ENCODE assay signal across 27 cellular contexts in the genomic region with DNA sequence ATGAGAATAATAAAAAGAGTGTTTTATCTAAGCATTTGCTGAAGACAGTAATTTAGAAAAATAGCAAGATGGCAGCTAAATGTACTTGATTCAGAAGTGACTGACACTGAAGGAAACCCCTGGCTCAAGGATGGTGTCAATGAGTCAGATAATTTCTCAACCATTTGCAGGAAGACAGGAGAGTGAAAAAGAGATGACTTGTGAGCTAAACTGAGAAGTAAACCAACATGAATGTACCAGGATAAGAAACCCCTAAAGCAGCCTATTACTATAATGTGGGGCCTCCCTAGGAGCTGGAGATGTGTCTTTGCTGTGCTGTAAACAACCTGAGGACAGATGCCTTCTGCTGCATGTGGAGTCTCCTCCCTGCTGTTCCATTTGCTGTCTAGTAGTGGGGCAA.
DNase-seq lines count a peak whose midpoint lies in the region; ATAC-seq and TF ChIP-seq lines count a peak whose summit lies in the region.
"Had no signal": no experiment of that assay in that cellular context is flagged by ENCODE, and none has a peak within 500 bp of the region (broad histone marks: within the 10 kb centered on the region; RNA-seq: fewer than 3 reads in every experiment).

No MANE protein-coding gene starts in this region.

- DNase-seq in activated naive CD4-positive, alpha-beta T cell treated with anti-CD3 and anti-CD28 coated beads, Interleukin-2, amount 50 U/mL, for 72 hours (ENCODE audit: low spot score in 2 of 2), result peak in 1 of 2 donors; percentile 17
- no peak for DNase-seq in activated naive CD4-positive, alpha-beta T cell treated with anti-CD3 and anti-CD28 coated beads, Interleukin-2, amount 50 U/mL, for 16 hours
- DNase-seq in NB4 (ENCODE audit: low read depth), result peak; percentile 6
- peak; percentile 10 for DNase-seq in mammary epithelial cell
- peak; percentile 46 for DNase-seq in renal cortical epithelial cell (ENCODE audit: low read depth)
- no peak for DNase-seq in iPS-NIHi11 (ENCODE audit: low spot score)
- DNase-seq in osteocyte (ENCODE audit: extremely low spot score, unreplicated experiment), result no peak
- no peak for DNase-seq in D341Med (ENCODE audit: low spot score)
- DNase-seq: activated CD4-positive, CD25-positive, alpha-beta regulatory T cell treated with anti-CD3 and anti-CD28 coated beads, Interleukin-2, amount 50 U/mL, for 72 hours; activated naive CD4-positive, alpha-beta T cell; DMS 273 treated with DMSO at 0.1 percent for 48 hours; effector CD8-positive, alpha-beta T cell; GDM1; left cardiac atrium; mesendoderm; naive thymus-derived CD4-positive, alpha-beta T cell; NCI-H1092 treated with DMSO at 0.1 percent for 48 hours; NCI-H2081; NCI-H446 treated with DMSO at 0.1 percent for 48 hours; posterior cingulate gyrus; sigmoid colon; stimulated activated naive CD4-positive, alpha-beta T cell had no signal

- peak overlapping the region; percentile 36 to 92 for H3K27ac Mint-ChIP-seq in activated naive CD4-positive, alpha-beta T cell treated with anti-CD3 and anti-CD28 coated beads, Interleukin-2, amount 50 U/mL, for 72 hours
- no peak overlapping the region for H3K27ac Mint-ChIP-seq in osteocyte (ENCODE audit: unreplicated experiment)
- H3K27ac Mint-ChIP-seq: CD14-positive monocyte had no signal

- H3K27ac ChIP-seq in mammary epithelial cell (ENCODE audit: insufficient read depth, low read depth, low read length), result no peak overlapping the region
- H3K27ac ChIP-seq: sigmoid colon, tibial nerve had no signal

- no peak overlapping the region for H3K4me2 ChIP-seq in mammary epithelial cell (ENCODE audit: insufficient read depth, low read depth, low read length)
- H3K4me2 ChIP-seq: GM23338 had no signal

- H3K4me3 ChIP-seq in NB4 (ENCODE audit: low read depth, low read length), result no peak overlapping the region
- H3K4me3 ChIP-seq in mammary epithelial cell (replicated peaks in 1 of 3; ENCODE audit: insufficient read depth in 1 of 3, low read depth in 2 of 3, low read length in 3 of 3), result no peak overlapping the region
- H3K4me3 ChIP-seq: GM23338, K562, sigmoid colon, tibial nerve had no signal

- H4K20me1 ChIP-seq in mammary epithelial cell (ENCODE audit: insufficient read depth, low read length), result no peaks in the 10 kb centered on the region

- H3K36me3 ChIP-seq in mammary epithelial cell (ENCODE audit: insufficient read depth, low read length), result no peaks in the 10 kb centered on the region
- H3K36me3 ChIP-seq: sigmoid colon, tibial nerve had no signal

- H3K79me2 ChIP-seq in mammary epithelial cell (ENCODE audit: insufficient read depth, low read length), result no peaks in the 10 kb centered on the region

- CTCF ChIA-PET in mammary epithelial cell (lab: Charles Lee; ENCODE audit: low non-redundant PET), result no interaction called here

- ATAC-seq in activated naive CD4-positive, alpha-beta T cell treated with anti-CD3 and anti-CD28 coated beads, Interleukin-2, amount 50 U/mL, for 72 hours, result peak; percentile 82 to 91
- ATAC-seq: GM23338; K562; left cardiac atrium; naive thymus-derived CD4-positive, alpha-beta T cell; Right ventricle myocardium inferior had no signal

- intact Hi-C loops in mammary epithelial cell (cut with micrococcal nuclease), result no loop called here

- TF ChIP-seq CTCF in NB4 (IDR thresholded peaks at IDR 0.05; ENCODE audit: low read depth, low read length), result no peak
- TF ChIP-seq CTCF in mammary epithelial cell (conservative IDR thresholded peaks at IDR 0.05 in 1 of 2, IDR thresholded peaks at IDR 0.05 in 1 of 2; ENCODE audit: extremely low read depth in 1 of 2, insufficient read depth in 1 of 2, low read depth in 1 of 2, low read length in 2 of 2), result no peak
- no peak for TF ChIP-seq CTCF in osteocyte (IDR thresholded peaks at IDR 0.05)

- no peak overlapping the region for H3K9ac ChIP-seq in mammary epithelial cell (ENCODE audit: insufficient read depth, low read length)

- in situ Hi-C loops in mammary epithelial cell (cut with MboI; ENCODE audit: low sequenced_read_pairs in 2 of 2), result no loop called here

- H3K27me3 ChIP-seq in mammary epithelial cell (ENCODE audit: insufficient read depth, low read length), result no peaks in the 10 kb centered on the region
- H3K27me3 ChIP-seq: sigmoid colon, tibial nerve had no signal

- H3K4me1 ChIP-seq in mammary epithelial cell (ENCODE audit: insufficient read depth, low read length), result no peaks in the 10 kb centered on the region
- H3K4me1 ChIP-seq: tibial nerve had no signal

- no peak overlapping the region for H3K4me3 Mint-ChIP-seq in osteocyte (ENCODE audit: unreplicated experiment)
- H3K4me3 Mint-ChIP-seq: CD14-positive monocyte, GM23338 had no signal

- dilution Hi-C loops in mammary epithelial cell (cut with HindIII; ENCODE audit: low sequenced_read_pairs), result no loop called here

- no peaks in the 10 kb centered on the region for H3K27me3 Mint-ChIP-seq in osteocyte (ENCODE audit: unreplicated experiment)

- no peak for TF ChIP-seq POLR2A in NB4 (IDR thresholded peaks at IDR 0.05; ENCODE audit: extremely low read depth, insufficient read length)

- H3K9me3 Mint-ChIP-seq in activated naive CD4-positive, alpha-beta T cell treated with anti-CD3 and anti-CD28 coated beads, Interleukin-2, amount 50 U/mL, for 72 hours, result peaks cover 2 to 8% of the 10 kb centered on the region in 2 donors
- peaks cover 5% of the 10 kb centered on the region for H3K9me3 Mint-ChIP-seq in osteocyte (ENCODE audit: unreplicated experiment)
- H3K9me3 Mint-ChIP-seq: GM23338 had no signal

- peaks cover 6 to 15% of the 10 kb centered on the region in 2 donors for H3K36me3 Mint-ChIP-seq in activated naive CD4-positive, alpha-beta T cell treated with anti-CD3 and anti-CD28 coated beads, Interleukin-2, amount 50 U/mL, for 72 hours
- no peaks in the 10 kb centered on the region for H3K36me3 Mint-ChIP-seq in osteocyte (ENCODE audit: unreplicated experiment)
- H3K36me3 Mint-ChIP-seq: CD14-positive monocyte had no signal

- BruUV-seq in mammary epithelial cell (replicated peaks; lab: Mats Ljungman, UMichigan), result no TSS peak

- H3K4me1 Mint-ChIP-seq in osteocyte (ENCODE audit: unreplicated experiment), result no peaks in the 10 kb centered on the region

- no peaks in the 10 kb centered on the region for H3K9me3 ChIP-seq in mammary epithelial cell (replicated peaks; ENCODE audit: insufficient read depth, low read length)
- H3K9me3 ChIP-seq: sigmoid colon had no signal

- H2AFZ ChIP-seq in mammary epithelial cell (ENCODE audit: low read depth, low read length), result no peak overlapping the region
- H2AFZ ChIP-seq: GM23338 had no signal

Comparison
In these comparisons a context has a peak if more than half of its experiments do, and no peak if none do; other contexts are left out.
1. DNase-seq: peak in NB4 (single experiment), mammary epithelial cell (single experiment) and renal cortical epithelial cell (single experiment); none in activated naive CD4-positive, alpha-beta T cell treated with anti-CD3 and anti-CD28 coated beads, Interleukin-2, amount 50 U/mL, for 16 hours (single experiment), iPS-NIHi11 (single experiment), osteocyte (single experiment) and D341Med (single experiment).